In genomic region chr5:36876965-36877666, GRCh38 we compare ENCODE assay signal across 8 cellular contexts. TPM values are rescaled to one million over a fixed set of nuclear protein-coding genes. Genes with fewer than 3 reads are reported as not detected.
DNase-seq lines count a peak whose midpoint lies in the region; ATAC-seq, FAIRE-seq and TF ChIP-seq lines count a peak whose summit lies in the region.

No MANE protein-coding gene starts in this region.

- no peak for FAIRE-seq in keratinocyte (lab: Jason Lieb, UNC)

- ATAC-seq in HG02759 (IDR thresholded peaks at IDR 0.05; ENCODE audit: unreplicated experiment), result peak; percentile 22

- TF ChIP-seq CTCF in WERI-Rb-1 (IDR thresholded peaks at IDR 0.05; ENCODE audit: low read depth, low read length), result no peak
- TF ChIP-seq CTCF in cardiac fibroblast (IDR thresholded peaks at IDR 0.05; ENCODE audit: low read depth, low read length), result peak; percentile 2
- no peak for TF ChIP-seq CTCF in keratinocyte (optimal IDR thresholded peaks at IDR 0.05 in 1 of 3, IDR thresholded peaks at IDR 0.05 in 1 of 3, conservative IDR thresholded peaks at IDR 0.05 in 1 of 3; ENCODE audit: extremely low read depth in 1 of 3, insufficient read depth in 2 of 3, low read length in 3 of 3)

- H3K9me1 ChIP-seq in keratinocyte (ENCODE audit: control insufficient read depth, extremely low read depth, insufficient read depth, low read length), result no peaks in the 10 kb centered on the region

- DNase-seq in NCI-H1694 treated with DMSO at 0.1 percent for 48 hours (lab: John Stamatoyannopoulos, UW) (peak; percentile 58), WERI-Rb-1 (peak; percentile 81), cardiac fibroblast (ENCODE audit: low read depth in 2 of 2) (peak; percentile 68 to 70), keratinocyte (ENCODE audit: low read depth, low spot score) (no peak), COLO829 (ENCODE audit: low spot score) (no peak)
- peak; percentile 35 to 40 for DNase-seq in stimulated activated CD4-positive, alpha-beta T cell treated with anti-CD3 and anti-CD28 coated beads, Interleukin-15, amount 100 ng/mL, for 1 hour (ENCODE audit: low read depth in 1 of 2, low spot score in 1 of 2)

- peak overlapping the region; percentile 97 for H3K27ac ChIP-seq in WERI-Rb-1
- H3K27ac ChIP-seq in keratinocyte (ENCODE audit: control insufficient read depth, insufficient read depth, low read length), result peak overlapping the region; percentile 96

- peak overlapping the region; percentile 85 for H3K4me2 ChIP-seq in keratinocyte (ENCODE audit: control insufficient read depth, extremely low read depth, insufficient read depth, low read depth, low read length)

- H3K79me2 ChIP-seq in keratinocyte (ENCODE audit: control insufficient read depth, insufficient read depth, low read length), result peaks cover 95% of the 10 kb centered on the region

- peaks cover 7% of the 10 kb centered on the region for H4K20me1 ChIP-seq in keratinocyte (ENCODE audit: control insufficient read depth, extremely low read depth, insufficient read depth, low read length)

- peaks cover 9% of the 10 kb centered on the region; the same call in 1 of the 2 replicates for H3K36me3 ChIP-seq in WERI-Rb-1
- no peaks in the 10 kb centered on the region for H3K36me3 ChIP-seq in keratinocyte (ENCODE audit: control insufficient read depth in 2 of 2, extremely low read depth in 1 of 2, insufficient read depth in 2 of 2, low read length in 2 of 2)

- H3K4me3 ChIP-seq in GM08714 (ENCODE audit: low read length) (peak overlapping the region; percentile 100), WERI-Rb-1 (ENCODE audit: low read depth, low read length) (peak overlapping the region; percentile 76), cardiac fibroblast (replicated peaks in 1 of 2; ENCODE audit: low read depth in 2 of 2, low read length in 2 of 2) (peak overlapping the region; percentile 82 to 83), keratinocyte (ENCODE audit: control insufficient read depth in 2 of 3, extremely low read depth in 1 of 3, insufficient read depth in 2 of 3, low read depth in 1 of 3, low read length in 3 of 3) (peak overlapping the region; percentile 95 to 96 (median 96))

- dilution Hi-C loops in keratinocyte (cut with MboI; ENCODE audit: extremely low pct_ligation_motif_present, low sequenced_read_pairs), result no loop called here

- no peaks in the 10 kb centered on the region for H3K9me3 ChIP-seq in WERI-Rb-1 (ENCODE audit: severe bottlenecking)
- no peaks in the 10 kb centered on the region for H3K9me3 ChIP-seq in keratinocyte (ENCODE audit: control insufficient read depth, low read depth, low read length)

- H3K9ac ChIP-seq in keratinocyte (ENCODE audit: control insufficient read depth, extremely low read depth, insufficient read depth, low read length), result peak overlapping the region; percentile 97

- peaks cover 14% of the 10 kb centered on the region for H3K4me1 ChIP-seq in keratinocyte (ENCODE audit: control insufficient read depth, extremely low read depth, insufficient read depth, low read length)

- H2AFZ ChIP-seq in keratinocyte (ENCODE audit: control insufficient read depth, low read length), result peak overlapping the region; percentile 67

- H3K27me3 ChIP-seq in WERI-Rb-1 (ENCODE audit: insufficient read depth, low read depth, severe bottlenecking) (no peaks in the 10 kb centered on the region), keratinocyte (ENCODE audit: control insufficient read depth, extremely low read depth, insufficient read depth, low read length) (no peaks in the 10 kb centered on the region)

RNA-seq across cellular contexts. Expression of gene NIPBL, which starts 0.5 kb away (rescaled TPM):
- 21.4 to 26.0 TPM (median 23.4 TPM) in 3 replicates for polyA plus RNA-seq in keratinocyte
- polyA plus RNA-seq in keratinocyte (2011; ENCODE audit: low read depth), result 48.9 TPM
- 8.9 and 16.8 TPM in 2 replicates for polyA plus RNA-seq in keratinocyte (2011; cell fraction: cytosol; rRNA removed)
- 36.2 and 42.3 TPM in 2 replicates for polyA plus RNA-seq in keratinocyte (2011; cell fraction: nucleus; rRNA removed)
- polyA plus RNA-seq in keratinocyte (2012; ENCODE audit: low replicate concordance), result 14.4 and 18.6 TPM in 2 replicates
- polyA minus RNA-seq in keratinocyte, result 44.4 to 137 TPM (median 75.1 TPM) in 3 replicates
- 14.0 TPM for polyA minus RNA-seq in keratinocyte (2011; cell fraction: cytosol; rRNA and poly(A)+ RNA removed)
- polyA minus RNA-seq in keratinocyte (2011; cell fraction: nucleus; rRNA and poly(A)+ RNA removed), result 54.3 and 109 TPM in 2 replicates

Comparison
In these comparisons a context has a peak if more than half of its experiments do, and no peak if none do; other contexts are left out.
1. DNase-seq: peak in NCI-H1694 treated with DMSO at 0.1 percent for 48 hours (single experiment), WERI-Rb-1 (single experiment), cardiac fibroblast (2 of 2) and stimulated activated CD4-positive, alpha-beta T cell treated with anti-CD3 and anti-CD28 coated beads, Interleukin-15, amount 100 ng/mL, for 1 hour (2 of 2); none in keratinocyte (single experiment) and COLO829 (single experiment).
2. Peak in every context shown above with its lines, with median percentiles within 50 percentile points of each other: H3K4me3 ChIP-seq.